1 cellular context compared by ENCODE assay signal in genomic region chr2:190352668-190353536, GRCh38.
A peak's percentile ranks its signal among the peaks of the same experiment; 100 is the strongest.
TF ChIP-seq lines count a peak whose summit lies in the region.

No MANE protein-coding gene starts in this region.

TF ChIP-seq in K562, 482 proteins besides CTCF, POLR2A, EP300 and RAD21 (continued from another document):
- peak; percentile 39; the same call in 1 of the 2 replicates for TF ChIP-seq TAL1 (IDR thresholded peaks at IDR 0.05)
- peak; percentile 53 to 57; a peak in 3 of 4 replicates for TF ChIP-seq NRF1 (conservative IDR thresholded peaks at IDR 0.05 in 1 of 2, IDR thresholded peaks at IDR 0.05 in 1 of 2)
- TF ChIP-seq FOXK2 (conservative IDR thresholded peaks at IDR 0.05 in 1 of 2, IDR thresholded peaks at IDR 0.05 in 1 of 2; ENCODE audit: low read depth in 2 of 2): peak; percentile 56 to 63
- peak; percentile 32 for TF ChIP-seq HDAC2 (IDR thresholded peaks at IDR 0.05)
- TF ChIP-seq NCOA1 (IDR thresholded peaks at IDR 0.05; ENCODE audit: low read depth): peak; percentile 71; the same call in 1 of the 2 replicates
- no peak for TF ChIP-seq ZBTB34 (CRISPR knock-in tag; IDR thresholded peaks at IDR 0.05)
- peak; percentile 66 for TF ChIP-seq CBFA2T2 (conservative IDR thresholded peaks at IDR 0.05)
- TF ChIP-seq JUND (IDR thresholded peaks at IDR 0.05; ENCODE audit: borderline replicate concordance, low read depth, low read length): peak; percentile 69; the same call in 1 of the 2 replicates
- TF ChIP-seq JUND (tag; IDR thresholded peaks at IDR 0.05; ENCODE audit: borderline replicate concordance, low read depth, low read length): peak; percentile 66; the same call in 1 of the 3 replicates
- no peak for TF ChIP-seq ZNF407 (IDR thresholded peaks at IDR 0.05; ENCODE audit: low read depth)
- no peak for TF ChIP-seq CEBPG (CRISPR knock-in tag; IDR thresholded peaks at IDR 0.05)
- peak; percentile 31 to 73; a peak in 2 of 4 replicates for TF ChIP-seq CEBPG (tag; conservative IDR thresholded peaks at IDR 0.05 in 1 of 2, IDR thresholded peaks at IDR 0.05 in 1 of 2)
- no peak for TF ChIP-seq MED1 (CRISPR knock-in tag; IDR thresholded peaks at IDR 0.05; ENCODE audit: borderline replicate concordance)
- TF ChIP-seq ZNF639 (CRISPR knock-in tag; conservative IDR thresholded peaks at IDR 0.05 in 1 of 2, IDR thresholded peaks at IDR 0.05 in 1 of 2): peak in 1 of 2 experiments; percentile 49; a peak in 2 of 4 replicates
- TF ChIP-seq VEZF1 (CRISPR knock-in tag; IDR thresholded peaks at IDR 0.05): peak; percentile 42
- peak; percentile 89 for TF ChIP-seq ETV5 (CRISPR knock-in tag; IDR thresholded peaks at IDR 0.05; ENCODE audit: low read depth)
- TF ChIP-seq KDM1A (IDR thresholded peaks at IDR 0.05): peak; percentile 54 to 62; a peak in 3 of 4 replicates
- peak; percentile 66 for TF ChIP-seq HDAC3 (IDR thresholded peaks at IDR 0.05; ENCODE audit: borderline replicate concordance, partially characterized antibody)
- peak; percentile 85 for TF ChIP-seq SOX6 (IDR thresholded peaks at IDR 0.05)
- peak; percentile 86 for TF ChIP-seq ARID1B (IDR thresholded peaks at IDR 0.05)
- 0 out of 2 replicates have a peak, but pooled peaks have one; percentile 32 for TF ChIP-seq MECOM (CRISPR knock-in tag; IDR thresholded peaks at IDR 0.05)
- 0 out of 2 replicates have a peak, but pooled peaks have one; percentile 71 for TF ChIP-seq RNF2 (IDR thresholded peaks at IDR 0.05)
